ENCODE assay signal across 15 cellular contexts in genomic region chr18:70028734-70029133, GRCh38.
DNase-seq lines count a peak whose midpoint lies in the region; ATAC-seq and TF ChIP-seq lines count a peak whose summit lies in the region.
"Had no signal": no experiment of that assay in that cellular context is flagged by ENCODE, and none has a peak within 500 bp of the region (broad histone marks: within the 10 kb centered on the region; RNA-seq: fewer than 3 reads in every experiment).

No MANE protein-coding gene starts in this region.

- DNase-seq in OCI-LY7 (ENCODE audit: low spot score) (peak; percentile 17), heart right ventricle (no peak), ureter (ENCODE audit: low spot score) (no peak), occipital lobe (lab: John Stamatoyannopoulos, UW) (no peak), RPMI8226 (no peak)
- DNase-seq: activated naive CD8-positive, alpha-beta T cell treated with anti-CD3 and anti-CD28 coated beads, Interleukin-2, amount 50 U/mL, for 24 hours; CD4-positive, alpha-beta memory T cell; NCI-H82; SJCRH30; testis had no signal

- POLR2A ChIA-PET in OCI-LY7 (lab: Charles Lee): interaction anchor here (0.5 kb wide), 1 partner anchor 1639 kb away, joined by 4 read pairs; no protein-coding TSS in a partner anchor

- H3K4me3 ChIP-seq in OCI-LY7 (ENCODE audit: low read depth, low read length, poor library complexity, severe bottlenecking) (no peak overlapping the region), heart right ventricle (no peak overlapping the region)
- H3K4me3 ChIP-seq: hepatocyte, neural progenitor cell, SJCRH30, testis had no signal

- no peak overlapping the region for H3K27ac ChIP-seq in OCI-LY7 (ENCODE audit: low read depth, low read length, poor library complexity, severe bottlenecking)
- H3K27ac ChIP-seq in heart right ventricle: no peak overlapping the region
- H3K27ac ChIP-seq: hepatocyte, neural progenitor cell, SJCRH30, testis had no signal

- H3K36me3 ChIP-seq in OCI-LY7 (ENCODE audit: insufficient read depth, low read length) (peaks cover 14% of the 10 kb centered on the region), heart right ventricle (peaks cover 0 to 66% (median 16%) of the 10 kb centered on the region in 9 donors)
- H3K36me3 ChIP-seq: SJCRH30 had no signal

- no peak overlapping the region for H3K4me2 ChIP-seq in OCI-LY7 (ENCODE audit: low read length)
- H3K4me2 ChIP-seq: hepatocyte, neural progenitor cell had no signal

- no peaks in the 10 kb centered on the region for H3K27me3 ChIP-seq in heart right ventricle
- H3K27me3 ChIP-seq: hepatocyte, neural progenitor cell, SJCRH30, testis had no signal

- no peaks in the 10 kb centered on the region for H3K79me2 ChIP-seq in OCI-LY7 (ENCODE audit: insufficient read depth, low read depth, low read length)
- H3K79me2 ChIP-seq: hepatocyte had no signal

- WGBS in heart right ventricle, 2 donors: 94 to 95% methylated on average over 3 of the region's 3 CpGs

- H3K9me3 ChIP-seq in OCI-LY7 (ENCODE audit: low read length): no peaks in the 10 kb centered on the region
- H3K9me3 ChIP-seq in heart right ventricle: no peaks in the 10 kb centered on the region
- H3K9me3 ChIP-seq: SJCRH30, testis had no signal

- ATAC-seq in GM19023 (IDR thresholded peaks at IDR 0.05; ENCODE audit: unreplicated experiment) (peak; percentile 87), GM21717 (IDR thresholded peaks at IDR 0.05; ENCODE audit: unreplicated experiment) (peak; percentile 76), HG03064 (IDR thresholded peaks at IDR 0.05; ENCODE audit: low read depth, unreplicated experiment) (peak; percentile 69), heart right ventricle (no peak)
- ATAC-seq: activated naive CD8-positive, alpha-beta T cell treated with anti-CD3 and anti-CD28 coated beads, Interleukin-2, amount 50 U/mL, for 24 hours had no signal

- no peak for TF ChIP-seq CTCF in OCI-LY7 (conservative IDR thresholded peaks at IDR 0.05; ENCODE audit: low read length)
- no peak for TF ChIP-seq CTCF in heart right ventricle (IDR thresholded peaks at IDR 0.05)

- BruUV-seq in OCI-LY7 (replicated peaks; lab: Mats Ljungman, UMichigan): no TSS peak

- H3K4me1 ChIP-seq in OCI-LY7 (ENCODE audit: insufficient read depth, low read length, poor library complexity, severe bottlenecking) (peaks cover 9% of the 10 kb centered on the region), heart right ventricle (no peaks in the 10 kb centered on the region)
- H3K4me1 ChIP-seq: neural progenitor cell, SJCRH30, testis had no signal

- H4K20me1 ChIP-seq in OCI-LY7 (ENCODE audit: insufficient read depth, low read length): no peaks in the 10 kb centered on the region

- no peak overlapping the region for H2AFZ ChIP-seq in OCI-LY7 (ENCODE audit: low read length)
- H2AFZ ChIP-seq: hepatocyte, neural progenitor cell had no signal

- no peaks in the 10 kb centered on the region for H3K9me2 ChIP-seq in OCI-LY7 (ENCODE audit: insufficient read depth, low read length)

- intact Hi-C loops in OCI-LY7 (cut with micrococcal nuclease; ENCODE audit: unreplicated experiment) (no loop called here), heart right ventricle (cut with DNase I) (no loop called here)

- CTCF ChIA-PET in OCI-LY7 (lab: Charles Lee; ENCODE audit: unreplicated experiment): no interaction called here

Comparison
In these comparisons a context has a peak if more than half of its experiments do, and no peak if none do; other contexts are left out.
1. ATAC-seq: peak in GM19023 (single experiment), GM21717 (single experiment) and HG03064 (single experiment); none in heart right ventricle (0 of 8).